1 cellular context compared by ENCODE assay signal in the genomic region with DNA sequence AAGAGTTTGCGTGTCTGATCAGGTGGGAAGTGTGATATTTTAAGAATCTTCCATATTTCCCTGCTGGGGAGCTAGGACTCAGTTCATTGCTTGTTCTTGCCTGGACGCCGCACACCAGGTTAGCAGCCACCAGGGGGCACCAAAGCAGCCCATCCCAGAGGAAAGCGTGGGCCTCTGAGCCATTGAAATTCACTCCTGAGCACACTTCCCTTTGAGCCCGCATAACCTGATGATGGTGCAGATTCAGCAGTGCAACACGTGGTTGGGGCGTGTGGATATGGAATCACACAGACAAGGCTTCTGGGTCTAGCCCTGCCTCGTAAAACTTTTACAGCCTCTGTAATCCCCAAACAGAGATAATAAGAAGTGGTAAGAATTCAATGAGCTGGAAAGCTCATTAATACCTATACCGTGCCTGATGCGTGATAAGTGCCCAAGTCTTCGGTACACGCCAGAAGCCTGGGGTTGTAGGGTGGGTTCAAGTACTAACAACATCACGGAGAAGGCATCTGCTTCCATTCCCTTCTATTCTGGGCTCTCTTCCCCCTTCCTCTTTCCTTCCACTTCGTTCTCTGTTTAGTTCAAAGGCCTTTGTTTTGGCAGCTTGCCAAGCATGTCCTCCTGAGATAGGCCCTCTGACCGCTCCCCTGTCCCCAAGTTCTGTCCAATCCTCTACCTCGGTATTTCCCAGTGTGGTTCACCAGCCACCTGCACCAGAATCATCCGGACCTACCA.
A peak's percentile ranks its signal among the peaks of the same experiment; 100 is the strongest.
TF ChIP-seq lines count a peak whose summit lies in the region.

No MANE protein-coding gene starts in this region.

TF ChIP-seq in WTC11, 78 proteins besides CTCF, POLR2A, EP300 and RAD21 (continued from another document):
- TF ChIP-seq, protein P1, sequence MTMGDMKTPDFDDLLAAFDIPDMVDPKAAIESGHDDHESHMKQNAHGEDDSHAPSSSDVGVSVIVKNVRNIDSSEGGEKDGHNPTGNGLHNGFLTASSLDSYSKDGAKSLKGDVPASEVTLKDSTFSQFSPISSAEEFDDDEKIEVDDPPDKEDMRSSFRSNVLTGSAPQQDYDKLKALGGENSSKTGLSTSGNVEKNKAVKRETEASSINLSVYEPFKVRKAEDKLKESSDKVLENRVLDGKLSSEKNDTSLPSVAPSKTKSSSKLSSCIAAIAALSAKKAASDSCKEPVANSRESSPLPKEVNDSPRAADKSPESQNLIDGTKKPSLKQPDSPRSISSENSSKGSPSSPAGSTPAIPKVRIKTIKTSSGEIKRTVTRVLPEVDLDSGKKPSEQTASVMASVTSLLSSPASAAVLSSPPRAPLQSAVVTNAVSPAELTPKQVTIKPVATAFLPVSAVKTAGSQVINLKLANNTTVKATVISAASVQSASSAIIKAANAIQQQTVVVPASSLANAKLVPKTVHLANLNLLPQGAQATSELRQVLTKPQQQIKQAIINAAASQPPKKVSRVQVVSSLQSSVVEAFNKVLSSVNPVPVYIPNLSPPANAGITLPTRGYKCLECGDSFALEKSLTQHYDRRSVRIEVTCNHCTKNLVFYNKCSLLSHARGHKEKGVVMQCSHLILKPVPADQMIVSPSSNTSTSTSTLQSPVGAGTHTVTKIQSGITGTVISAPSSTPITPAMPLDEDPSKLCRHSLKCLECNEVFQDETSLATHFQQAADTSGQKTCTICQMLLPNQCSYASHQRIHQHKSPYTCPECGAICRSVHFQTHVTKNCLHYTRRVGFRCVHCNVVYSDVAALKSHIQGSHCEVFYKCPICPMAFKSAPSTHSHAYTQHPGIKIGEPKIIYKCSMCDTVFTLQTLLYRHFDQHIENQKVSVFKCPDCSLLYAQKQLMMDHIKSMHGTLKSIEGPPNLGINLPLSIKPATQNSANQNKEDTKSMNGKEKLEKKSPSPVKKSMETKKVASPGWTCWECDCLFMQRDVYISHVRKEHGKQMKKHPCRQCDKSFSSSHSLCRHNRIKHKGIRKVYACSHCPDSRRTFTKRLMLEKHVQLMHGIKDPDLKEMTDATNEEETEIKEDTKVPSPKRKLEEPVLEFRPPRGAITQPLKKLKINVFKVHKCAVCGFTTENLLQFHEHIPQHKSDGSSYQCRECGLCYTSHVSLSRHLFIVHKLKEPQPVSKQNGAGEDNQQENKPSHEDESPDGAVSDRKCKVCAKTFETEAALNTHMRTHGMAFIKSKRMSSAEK (CRISPR knock-in tag; IDR thresholded peaks at IDR 0.05; ENCODE audit: borderline replicate concordance) = 0 out of 2 replicates have a peak, but pooled peaks have one; percentile 9
- no peak for TF ChIP-seq TEAD1 (CRISPR knock-in tag; IDR thresholded peaks at IDR 0.05)
- TF ChIP-seq, protein P2, sequence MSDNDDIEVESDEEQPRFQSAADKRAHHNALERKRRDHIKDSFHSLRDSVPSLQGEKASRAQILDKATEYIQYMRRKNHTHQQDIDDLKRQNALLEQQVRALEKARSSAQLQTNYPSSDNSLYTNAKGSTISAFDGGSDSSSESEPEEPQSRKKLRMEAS (CRISPR knock-in tag; IDR thresholded peaks at IDR 0.05) = peak; percentile 72; the same call in 1 of the 2 replicates
- no peak for TF ChIP-seq RELA (CRISPR knock-in tag; IDR thresholded peaks at IDR 0.05; ENCODE audit: borderline replicate concordance)
- no peak for TF ChIP-seq ATF2 (CRISPR knock-in tag; IDR thresholded peaks at IDR 0.05; ENCODE audit: borderline replicate concordance, low read depth)
- no peak for TF ChIP-seq ZNF219 (CRISPR knock-in tag; IDR thresholded peaks at IDR 0.05; ENCODE audit: borderline replicate concordance)
- TF ChIP-seq, protein P3, sequence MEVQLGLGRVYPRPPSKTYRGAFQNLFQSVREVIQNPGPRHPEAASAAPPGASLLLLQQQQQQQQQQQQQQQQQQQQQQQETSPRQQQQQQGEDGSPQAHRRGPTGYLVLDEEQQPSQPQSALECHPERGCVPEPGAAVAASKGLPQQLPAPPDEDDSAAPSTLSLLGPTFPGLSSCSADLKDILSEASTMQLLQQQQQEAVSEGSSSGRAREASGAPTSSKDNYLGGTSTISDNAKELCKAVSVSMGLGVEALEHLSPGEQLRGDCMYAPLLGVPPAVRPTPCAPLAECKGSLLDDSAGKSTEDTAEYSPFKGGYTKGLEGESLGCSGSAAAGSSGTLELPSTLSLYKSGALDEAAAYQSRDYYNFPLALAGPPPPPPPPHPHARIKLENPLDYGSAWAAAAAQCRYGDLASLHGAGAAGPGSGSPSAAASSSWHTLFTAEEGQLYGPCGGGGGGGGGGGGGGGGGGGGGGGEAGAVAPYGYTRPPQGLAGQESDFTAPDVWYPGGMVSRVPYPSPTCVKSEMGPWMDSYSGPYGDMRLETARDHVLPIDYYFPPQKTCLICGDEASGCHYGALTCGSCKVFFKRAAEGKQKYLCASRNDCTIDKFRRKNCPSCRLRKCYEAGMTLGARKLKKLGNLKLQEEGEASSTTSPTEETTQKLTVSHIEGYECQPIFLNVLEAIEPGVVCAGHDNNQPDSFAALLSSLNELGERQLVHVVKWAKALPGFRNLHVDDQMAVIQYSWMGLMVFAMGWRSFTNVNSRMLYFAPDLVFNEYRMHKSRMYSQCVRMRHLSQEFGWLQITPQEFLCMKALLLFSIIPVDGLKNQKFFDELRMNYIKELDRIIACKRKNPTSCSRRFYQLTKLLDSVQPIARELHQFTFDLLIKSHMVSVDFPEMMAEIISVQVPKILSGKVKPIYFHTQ (CRISPR knock-in tag; IDR thresholded peaks at IDR 0.05) = no peak
- TF ChIP-seq SOX15 (CRISPR knock-in tag; IDR thresholded peaks at IDR 0.05) = no peak
- no peak for TF ChIP-seq PREB (CRISPR knock-in tag; IDR thresholded peaks at IDR 0.05; ENCODE audit: borderline replicate concordance)
- no peak for TF ChIP-seq FOXK1 (CRISPR knock-in tag; IDR thresholded peaks at IDR 0.05)
- no peak for TF ChIP-seq ESRRA (CRISPR knock-in tag; IDR thresholded peaks at IDR 0.05; ENCODE audit: borderline replicate concordance)
- no peak for TF ChIP-seq OVOL2 (CRISPR knock-in tag; IDR thresholded peaks at IDR 0.05; ENCODE audit: borderline replicate concordance)
- TF ChIP-seq CREM (CRISPR knock-in tag; IDR thresholded peaks at IDR 0.05) = 0 out of 2 replicates have a peak, but pooled peaks have one; percentile 25
- no peak for TF ChIP-seq SMAD3 (CRISPR knock-in tag; IDR thresholded peaks at IDR 0.05; ENCODE audit: borderline replicate concordance)
- TF ChIP-seq, protein P4, sequence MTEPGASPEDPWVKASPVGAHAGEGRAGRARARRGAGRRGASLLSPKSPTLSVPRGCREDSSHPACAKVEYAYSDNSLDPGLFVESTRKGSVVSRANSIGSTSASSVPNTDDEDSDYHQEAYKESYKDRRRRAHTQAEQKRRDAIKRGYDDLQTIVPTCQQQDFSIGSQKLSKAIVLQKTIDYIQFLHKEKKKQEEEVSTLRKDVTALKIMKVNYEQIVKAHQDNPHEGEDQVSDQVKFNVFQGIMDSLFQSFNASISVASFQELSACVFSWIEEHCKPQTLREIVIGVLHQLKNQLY (CRISPR knock-in tag; IDR thresholded peaks at IDR 0.05) = no peak
- no peak for TF ChIP-seq FOXP1 (CRISPR knock-in tag; IDR thresholded peaks at IDR 0.05; ENCODE audit: borderline replicate concordance)
- TF ChIP-seq, protein P5, sequence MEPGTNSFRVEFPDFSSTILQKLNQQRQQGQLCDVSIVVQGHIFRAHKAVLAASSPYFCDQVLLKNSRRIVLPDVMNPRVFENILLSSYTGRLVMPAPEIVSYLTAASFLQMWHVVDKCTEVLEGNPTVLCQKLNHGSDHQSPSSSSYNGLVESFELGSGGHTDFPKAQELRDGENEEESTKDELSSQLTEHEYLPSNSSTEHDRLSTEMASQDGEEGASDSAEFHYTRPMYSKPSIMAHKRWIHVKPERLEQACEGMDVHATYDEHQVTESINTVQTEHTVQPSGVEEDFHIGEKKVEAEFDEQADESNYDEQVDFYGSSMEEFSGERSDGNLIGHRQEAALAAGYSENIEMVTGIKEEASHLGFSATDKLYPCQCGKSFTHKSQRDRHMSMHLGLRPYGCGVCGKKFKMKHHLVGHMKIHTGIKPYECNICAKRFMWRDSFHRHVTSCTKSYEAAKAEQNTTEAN (CRISPR knock-in tag; IDR thresholded peaks at IDR 0.05) = no peak
- TF ChIP-seq, protein P6, sequence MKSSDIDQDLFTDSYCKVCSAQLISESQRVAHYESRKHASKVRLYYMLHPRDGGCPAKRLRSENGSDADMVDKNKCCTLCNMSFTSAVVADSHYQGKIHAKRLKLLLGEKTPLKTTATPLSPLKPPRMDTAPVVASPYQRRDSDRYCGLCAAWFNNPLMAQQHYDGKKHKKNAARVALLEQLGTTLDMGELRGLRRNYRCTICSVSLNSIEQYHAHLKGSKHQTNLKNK (CRISPR knock-in tag; IDR thresholded peaks at IDR 0.05) = no peak
- TF ChIP-seq, protein P7, sequence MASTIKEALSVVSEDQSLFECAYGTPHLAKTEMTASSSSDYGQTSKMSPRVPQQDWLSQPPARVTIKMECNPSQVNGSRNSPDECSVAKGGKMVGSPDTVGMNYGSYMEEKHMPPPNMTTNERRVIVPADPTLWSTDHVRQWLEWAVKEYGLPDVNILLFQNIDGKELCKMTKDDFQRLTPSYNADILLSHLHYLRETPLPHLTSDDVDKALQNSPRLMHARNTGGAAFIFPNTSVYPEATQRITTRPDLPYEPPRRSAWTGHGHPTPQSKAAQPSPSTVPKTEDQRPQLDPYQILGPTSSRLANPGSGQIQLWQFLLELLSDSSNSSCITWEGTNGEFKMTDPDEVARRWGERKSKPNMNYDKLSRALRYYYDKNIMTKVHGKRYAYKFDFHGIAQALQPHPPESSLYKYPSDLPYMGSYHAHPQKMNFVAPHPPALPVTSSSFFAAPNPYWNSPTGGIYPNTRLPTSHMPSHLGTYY (CRISPR knock-in tag; IDR thresholded peaks at IDR 0.05) = no peak
- TF ChIP-seq, protein P8, sequence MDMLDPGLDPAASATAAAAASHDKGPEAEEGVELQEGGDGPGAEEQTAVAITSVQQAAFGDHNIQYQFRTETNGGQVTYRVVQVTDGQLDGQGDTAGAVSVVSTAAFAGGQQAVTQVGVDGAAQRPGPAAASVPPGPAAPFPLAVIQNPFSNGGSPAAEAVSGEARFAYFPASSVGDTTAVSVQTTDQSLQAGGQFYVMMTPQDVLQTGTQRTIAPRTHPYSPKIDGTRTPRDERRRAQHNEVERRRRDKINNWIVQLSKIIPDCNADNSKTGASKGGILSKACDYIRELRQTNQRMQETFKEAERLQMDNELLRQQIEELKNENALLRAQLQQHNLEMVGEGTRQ (CRISPR knock-in tag; IDR thresholded peaks at IDR 0.05) = peak; percentile 61
